Comparison of ENCODE assay signal across 8 cellular contexts in genomic region chr5:59768204-59769040, GRCh38.
DNase-seq lines count a peak whose midpoint lies in the region; ATAC-seq, FAIRE-seq and TF ChIP-seq lines count a peak whose summit lies in the region.

No MANE protein-coding gene starts in this region.

- FAIRE-seq in A549 (lab: Jason Lieb, UNC) = peak; percentile 72

- H3K4me2 ChIP-seq in A549 = peak overlapping the region; percentile 94

- under 1% methylated on average over 36 of the region's 38 CpGs for WGBS in A549 (ENCODE audit: missing lambda C conversion rate)

- peaks cover 56% of the 10 kb centered on the region for H3K4me1 ChIP-seq in A549

- DNase-seq in A549 (ENCODE audit: low read depth in 1 of 2, low spot score in 1 of 2) = peak in 1 of 2 experiments; percentile 90
- peak; percentile 70 for DNase-seq in NCI-H1105 treated with DMSO at 0.1 percent for 48 hours (lab: John Stamatoyannopoulos, UW)
- DNase-seq in fibroblast of gingiva (ENCODE audit: low read depth) = peak; percentile 76
- peak; percentile 73 for DNase-seq in myocyte (ENCODE audit: low read depth)
- peak; percentile 87 for DNase-seq in ureter (ENCODE audit: low spot score)

- no peaks in the 10 kb centered on the region for H3K9me3 ChIP-seq in A549

- peak overlapping the region; percentile 91 to 95 for H3K27ac ChIP-seq in A549

- ATAC-seq in A549 = peak; percentile 82 to 83
- ATAC-seq in GM18873 (IDR thresholded peaks at IDR 0.05; ENCODE audit: low FRiP score, unreplicated experiment) = peak; percentile 65
- no peak for ATAC-seq in GM19328 (IDR thresholded peaks at IDR 0.05; ENCODE audit: unreplicated experiment)

- POLR2A ChIA-PET in A549 (lab: Yijun Ruan, JAX) = interaction anchor here (1.2 to 4.0 kb wide), 3 partner anchors 18 to 877 kb away, joined by 3 to 36 read pairs (median 10); no protein-coding TSS in a partner anchor

- CTCF ChIA-PET in A549 (lab: Yijun Ruan, JAX) = interaction anchor here (0.6 to 2.0 kb wide), 6 partner anchors 12 to 44 kb away, joined by 3 to 5 read pairs (median 4); no protein-coding TSS in a partner anchor

- peak in 1 of 2 experiments; percentile 31; a peak in 1 of 5 replicates for TF ChIP-seq EP300 in A549 (IDR thresholded peaks at IDR 0.05)

- TF ChIP-seq RAD21 in A549 (conservative IDR thresholded peaks at IDR 0.05 in 1 of 2, IDR thresholded peaks at IDR 0.05 in 1 of 2) = peak in 1 of 2 experiments; percentile 21; a peak in 1 of 5 replicates

- TF ChIP-seq POLR2A in A549 (IDR thresholded peaks at IDR 0.05; ENCODE audit: low read length) = peak; percentile 13; the same call in 1 of the 2 replicates

- TF ChIP-seq CTCF in A549 (IDR thresholded peaks at IDR 0.05) (no peak), WI38 (IDR thresholded peaks at IDR 0.05; ENCODE audit: low read depth, low read length) (no peak)

- H3K4me3 ChIP-seq in A549 = peak overlapping the region; percentile 79
- peak overlapping the region; percentile 8; the same call in 1 of the 2 replicates for H3K4me3 ChIP-seq in WI38 (ENCODE audit: low read depth, low read length)

TF ChIP-seq in A549, 52 proteins besides CTCF, POLR2A, EP300 and RAD21:
- TF ChIP-seq SMC3 (IDR thresholded peaks at IDR 0.05) = peak; percentile 35; the same call in 2 of the 3 replicates
- TF ChIP-seq JUN (IDR thresholded peaks at IDR 0.05) = peak; percentile 79 to 84
- TF ChIP-seq GATA3 (IDR thresholded peaks at IDR 0.05; ENCODE audit: borderline replicate concordance) = peak; percentile 42; the same call in 1 of the 2 replicates
- TF ChIP-seq TFCP2L1 (CRISPR knock-in tag; IDR thresholded peaks at IDR 0.05) = 0 out of 2 replicates have a peak, but pooled peaks have one; percentile 7
- TF ChIP-seq, protein P1, sequence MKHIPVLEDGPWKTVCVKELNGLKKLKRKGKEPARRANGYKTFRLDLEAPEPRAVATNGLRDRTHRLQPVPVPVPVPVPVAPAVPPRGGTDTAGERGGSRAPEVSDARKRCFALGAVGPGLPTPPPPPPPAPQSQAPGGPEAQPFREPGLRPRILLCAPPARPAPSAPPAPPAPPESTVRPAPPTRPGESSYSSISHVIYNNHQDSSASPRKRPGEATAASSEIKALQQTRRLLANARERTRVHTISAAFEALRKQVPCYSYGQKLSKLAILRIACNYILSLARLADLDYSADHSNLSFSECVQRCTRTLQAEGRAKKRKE (CRISPR knock-in tag; IDR thresholded peaks at IDR 0.05; ENCODE audit: low read depth) = peak; percentile 47; the same call in 1 of the 2 replicates
- peak; percentile 79; the same call in 2 of the 3 replicates for TF ChIP-seq BCL3 (IDR thresholded peaks at IDR 0.05)
- TF ChIP-seq CBX8 (IDR thresholded peaks at IDR 0.05) = no peak
- TF ChIP-seq, protein P2, sequence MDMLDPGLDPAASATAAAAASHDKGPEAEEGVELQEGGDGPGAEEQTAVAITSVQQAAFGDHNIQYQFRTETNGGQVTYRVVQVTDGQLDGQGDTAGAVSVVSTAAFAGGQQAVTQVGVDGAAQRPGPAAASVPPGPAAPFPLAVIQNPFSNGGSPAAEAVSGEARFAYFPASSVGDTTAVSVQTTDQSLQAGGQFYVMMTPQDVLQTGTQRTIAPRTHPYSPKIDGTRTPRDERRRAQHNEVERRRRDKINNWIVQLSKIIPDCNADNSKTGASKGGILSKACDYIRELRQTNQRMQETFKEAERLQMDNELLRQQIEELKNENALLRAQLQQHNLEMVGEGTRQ (IDR thresholded peaks at IDR 0.05) = no peak
- TF ChIP-seq, protein P3, sequence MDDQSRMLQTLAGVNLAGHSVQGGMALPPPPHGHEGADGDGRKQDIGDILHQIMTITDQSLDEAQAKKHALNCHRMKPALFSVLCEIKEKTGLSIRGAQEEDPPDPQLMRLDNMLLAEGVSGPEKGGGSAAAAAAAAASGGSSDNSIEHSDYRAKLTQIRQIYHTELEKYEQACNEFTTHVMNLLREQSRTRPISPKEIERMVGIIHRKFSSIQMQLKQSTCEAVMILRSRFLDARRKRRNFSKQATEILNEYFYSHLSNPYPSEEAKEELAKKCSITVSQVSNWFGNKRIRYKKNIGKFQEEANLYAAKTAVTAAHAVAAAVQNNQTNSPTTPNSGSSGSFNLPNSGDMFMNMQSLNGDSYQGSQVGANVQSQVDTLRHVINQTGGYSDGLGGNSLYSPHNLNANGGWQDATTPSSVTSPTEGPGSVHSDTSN (IDR thresholded peaks at IDR 0.05) = peak; percentile 47; the same call in 1 of the 2 replicates
- no peak for TF ChIP-seq RARB (CRISPR knock-in tag; IDR thresholded peaks at IDR 0.05)
- TF ChIP-seq ZSCAN20 (CRISPR knock-in tag; IDR thresholded peaks at IDR 0.05) = no peak
- TF ChIP-seq MAX (IDR thresholded peaks at IDR 0.05) = peak; percentile 87
- TF ChIP-seq PHF8 (IDR thresholded peaks at IDR 0.05; ENCODE audit: borderline replicate concordance, low read depth) = 0 out of 2 replicates have a peak, but pooled peaks have one; percentile 12
